Comparison of ENCODE assay signal across 10 cellular contexts in genomic region chr4:40918330-40918729, GRCh38.
DNase-seq lines count a peak whose midpoint lies in the region; ATAC-seq and TF ChIP-seq lines count a peak whose summit lies in the region.
"Had no signal": no experiment of that assay in that cellular context is flagged by ENCODE, and none has a peak within 500 bp of the region (broad histone marks: within the 10 kb centered on the region; RNA-seq: fewer than 3 reads in every experiment).

No MANE protein-coding gene starts in this region.

- CTCF ChIA-PET in activated CD8-positive, alpha-beta T cell treated with anti-CD3 and anti-CD28 coated beads for 36 hours (lab: Charles Lee), result interaction anchor here (0.8 to 13.6 kb wide), 7 partner anchors 8 to 77 kb away, joined by 3 to 148 read pairs (median 7); no protein-coding TSS in a partner anchor

- no peaks in the 10 kb centered on the region for H3K9me3 Mint-ChIP-seq in activated CD8-positive, alpha-beta T cell treated with anti-CD3 and anti-CD28 coated beads for 36 hours
- peaks cover 3% of the 10 kb centered on the region for H3K9me3 Mint-ChIP-seq in glutamatergic neuron (ENCODE audit: unreplicated experiment)

- WGBS in psoas muscle, 3 donors, result 15 to 19% (median 16%) methylated on average over 4 of the region's 4 CpGs

- H3K4me3 ChIP-seq in psoas muscle, result no peak overlapping the region
- H3K4me3 ChIP-seq: dorsolateral prefrontal cortex had no signal

- no peak overlapping the region for H3K4me3 Mint-ChIP-seq in activated CD8-positive, alpha-beta T cell treated with anti-CD3 and anti-CD28 coated beads for 36 hours
- H3K4me3 Mint-ChIP-seq in glutamatergic neuron (ENCODE audit: unreplicated experiment), result no peak overlapping the region

- H3K27ac Mint-ChIP-seq in activated CD8-positive, alpha-beta T cell treated with anti-CD3 and anti-CD28 coated beads for 36 hours, result no peak overlapping the region
- H3K27ac Mint-ChIP-seq in glutamatergic neuron (ENCODE audit: unreplicated experiment), result no peak overlapping the region

- H3K4me1 Mint-ChIP-seq in activated CD8-positive, alpha-beta T cell treated with anti-CD3 and anti-CD28 coated beads for 36 hours (ENCODE audit: low read depth), result peaks cover 19% of the 10 kb centered on the region
- no peaks in the 10 kb centered on the region for H3K4me1 Mint-ChIP-seq in glutamatergic neuron (ENCODE audit: low read depth, unreplicated experiment)

- TF ChIP-seq CTCF in psoas muscle (IDR thresholded peaks at IDR 0.05), result no peak
- no peak for TF ChIP-seq CTCF in activated CD8-positive, alpha-beta T cell treated with anti-CD3 and anti-CD28 coated beads for 36 hours (IDR thresholded peaks at IDR 0.05)
- TF ChIP-seq CTCF in glutamatergic neuron (IDR thresholded peaks at IDR 0.05; ENCODE audit: partially characterized antibody, unreplicated experiment), result no peak

- no peaks in the 10 kb centered on the region for H3K9me3 ChIP-seq in psoas muscle

- H3K27ac ChIP-seq in psoas muscle, result peak overlapping the region; percentile 81

- H3K36me3 ChIP-seq in psoas muscle (ENCODE audit: insufficient read depth in 1 of 2, low read depth in 1 of 2), result no peaks in the 10 kb centered on the region

- H3K27me3 Mint-ChIP-seq in activated CD8-positive, alpha-beta T cell treated with anti-CD3 and anti-CD28 coated beads for 36 hours, result no peaks in the 10 kb centered on the region
- H3K27me3 Mint-ChIP-seq in glutamatergic neuron (ENCODE audit: unreplicated experiment), result peaks cover 3% of the 10 kb centered on the region

- peak; percentile 63 to 87 (median 76) for ATAC-seq in psoas muscle
- ATAC-seq in activated CD8-positive, alpha-beta T cell treated with anti-CD3 and anti-CD28 coated beads for 36 hours, result no peak
- no peak for ATAC-seq in HG03571 (IDR thresholded peaks at IDR 0.05; ENCODE audit: unreplicated experiment)

- intact Hi-C loops in psoas muscle (cut with DNase I), result loop anchor here in 1 of 2 donors (5.0 kb wide), 3 partner anchors 76 to 299 kb away; no protein-coding TSS in a partner anchor
- intact Hi-C loops in activated CD8-positive, alpha-beta T cell treated with anti-CD3 and anti-CD28 coated beads for 36 hours (cut with micrococcal nuclease), result no loop called here

- DNase-seq in DMS79 (lab: John Stamatoyannopoulos, UW) (peak; percentile 29), NCI-H2081 treated with DMSO at 0.1 percent for 48 hours (lab: John Stamatoyannopoulos, UW) (peak; percentile 29), dermis blood vessel endothelial cell (peak; percentile 44), psoas muscle (peak; percentile 79 to 89), glutamatergic neuron (no peak)
- no peak for DNase-seq in activated CD8-positive, alpha-beta T cell treated with anti-CD3 and anti-CD28 coated beads for 36 hours
- DNase-seq in stimulated activated CD4-positive, alpha-beta T cell treated with anti-CD3 and anti-CD28 coated beads, Interleukin-15, amount 100 ng/mL, for 24 hours, result no peak
- DNase-seq: NCI-H187 treated with DMSO at 0.1 percent for 48 hours had no signal

- no peaks in the 10 kb centered on the region for H3K27me3 ChIP-seq in psoas muscle (ENCODE audit: insufficient read depth in 3 of 3, low read length in 2 of 3)
- H3K27me3 ChIP-seq: dorsolateral prefrontal cortex had no signal

- H3K36me3 Mint-ChIP-seq in activated CD8-positive, alpha-beta T cell treated with anti-CD3 and anti-CD28 coated beads for 36 hours (ENCODE audit: low read depth), result no peaks in the 10 kb centered on the region
- peaks cover 4% of the 10 kb centered on the region for H3K36me3 Mint-ChIP-seq in glutamatergic neuron (ENCODE audit: unreplicated experiment)

- H3K4me1 ChIP-seq in psoas muscle, result peaks cover 37% of the 10 kb centered on the region

- POLR2A ChIA-PET in activated CD8-positive, alpha-beta T cell treated with anti-CD3 and anti-CD28 coated beads for 36 hours (lab: Charles Lee), result interaction anchor here (0.7 kb wide), 1 partner anchor 31 kb away, joined by 3 read pairs; no protein-coding TSS in a partner anchor

Comparison
In these comparisons a context has a peak if more than half of its experiments do, and no peak if none do; other contexts are left out.
1. DNase-seq: peak in DMS79 (single experiment), NCI-H2081 treated with DMSO at 0.1 percent for 48 hours (single experiment), dermis blood vessel endothelial cell (single experiment) and psoas muscle (2 of 2); none in activated CD8-positive, alpha-beta T cell treated with anti-CD3 and anti-CD28 coated beads for 36 hours (single experiment), stimulated activated CD4-positive, alpha-beta T cell treated with anti-CD3 and anti-CD28 coated beads, Interleukin-15, amount 100 ng/mL, for 24 hours (single experiment) and glutamatergic neuron (single experiment).
2. ATAC-seq: peak in psoas muscle (4 of 4); none in activated CD8-positive, alpha-beta T cell treated with anti-CD3 and anti-CD28 coated beads for 36 hours (single experiment) and HG03571 (single experiment).